8 cellular contexts compared by ENCODE assay signal in the genomic region with DNA sequence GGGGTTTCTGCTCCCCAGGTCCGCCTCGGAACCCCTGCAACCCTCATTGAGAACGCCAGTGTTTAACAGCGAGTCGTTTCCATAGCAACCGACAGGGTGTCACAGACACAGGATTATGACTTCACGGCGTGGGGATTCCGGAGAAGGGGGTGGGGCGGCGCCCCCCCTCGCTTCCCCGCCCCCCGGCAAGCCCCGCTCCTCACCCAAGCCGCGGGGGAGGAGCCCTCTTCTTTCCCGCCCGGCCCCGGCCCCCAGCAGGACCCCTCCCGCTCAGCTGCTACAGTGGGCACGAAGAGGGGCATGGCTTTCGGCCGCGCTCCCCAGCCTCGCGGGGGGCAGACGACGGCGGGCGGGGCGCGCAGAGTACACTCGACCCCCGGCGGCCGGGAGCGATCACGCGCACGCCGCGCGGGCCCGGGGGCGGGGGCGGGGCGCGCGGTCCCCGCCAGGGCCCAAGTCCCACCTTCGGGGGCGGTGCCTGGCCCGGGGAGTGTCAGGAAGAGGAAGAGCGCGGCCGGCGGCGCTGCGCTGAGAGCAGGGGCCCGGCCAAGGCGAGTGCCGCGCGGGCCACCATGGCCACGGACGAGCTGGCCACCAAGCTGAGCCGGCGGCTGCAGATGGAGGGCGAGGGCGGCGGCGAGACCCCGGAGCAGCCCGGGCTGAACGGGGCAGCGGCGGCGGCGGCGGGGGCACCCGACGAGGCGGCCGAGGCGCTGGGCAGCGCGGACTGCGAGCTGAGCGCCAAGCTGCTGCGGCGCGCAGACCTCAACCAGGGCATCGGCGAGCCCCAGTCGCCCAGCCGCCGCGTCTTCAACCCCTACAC. TPM values are rescaled to one million over a fixed set of nuclear protein-coding genes. Genes with fewer than 3 reads are reported as not detected.
DNase-seq lines count a peak whose midpoint lies in the region; ATAC-seq and TF ChIP-seq lines count a peak whose summit lies in the region.

A gene with protein sequence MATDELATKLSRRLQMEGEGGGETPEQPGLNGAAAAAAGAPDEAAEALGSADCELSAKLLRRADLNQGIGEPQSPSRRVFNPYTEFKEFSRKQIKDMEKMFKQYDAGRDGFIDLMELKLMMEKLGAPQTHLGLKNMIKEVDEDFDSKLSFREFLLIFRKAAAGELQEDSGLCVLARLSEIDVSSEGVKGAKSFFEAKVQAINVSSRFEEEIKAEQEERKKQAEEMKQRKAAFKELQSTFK (plus strand): TSS at position 489 of the 823 bp plus-strand sequence. CDS start 84 bp downstream, at position 573.

- H3K27ac ChIP-seq in angular gyrus (ENCODE audit: low read depth, low read length) (peak within 1 kb of the TSS; percentile 66), right cardiac atrium (ENCODE audit: low read length) (no peak within 1 kb of the TSS), vagina (peak within 1 kb of the TSS; percentile 93)

- no peaks in the 10 kb centered on the region for H3K36me3 ChIP-seq in vagina

- peak within 1 kb of the TSS; percentile 56 for H3K4me3 ChIP-seq in right cardiac atrium (ENCODE audit: low read length)
- peak within 1 kb of the TSS; percentile 69 to 81 for H3K4me3 ChIP-seq in vagina

- no peak for TF ChIP-seq CTCF in vagina (IDR thresholded peaks at IDR 0.05)

- TF ChIP-seq POLR2A in GM10847 (IDR thresholded peaks at IDR 0.05; ENCODE audit: extremely low read depth, insufficient read length), result peak; percentile 86
- TF ChIP-seq POLR2A in vagina (IDR thresholded peaks at IDR 0.05), result peak in 1 of 2 donors; percentile 91

- H3K4me1 ChIP-seq in right cardiac atrium (ENCODE audit: control insufficient read depth, insufficient read depth, low read length), result no peaks in the 10 kb centered on the region
- peaks cover 66% of the 10 kb centered on the region for H3K4me1 ChIP-seq in vagina

- peak; percentile 83 to 95 (median 93) for DNase-seq in NCI-H1417 (lab: John Stamatoyannopoulos, UW)
- DNase-seq in right cardiac atrium, result peak; percentile 87 to 95 (median 93)
- peak; percentile 61 for DNase-seq in renal cortical epithelial cell (ENCODE audit: low read depth)
- no peak for DNase-seq in vagina (ENCODE audit: extremely low spot score in 2 of 2)

- peak; percentile 77 for ATAC-seq in HG02623 (IDR thresholded peaks at IDR 0.05; ENCODE audit: unreplicated experiment)
- ATAC-seq in right cardiac atrium, result peak; percentile 84 to 89

- H3K27me3 ChIP-seq in right cardiac atrium (ENCODE audit: control insufficient read depth, insufficient read depth), result no peaks in the 10 kb centered on the region
- no peaks in the 10 kb centered on the region for H3K27me3 ChIP-seq in vagina

- intact Hi-C loops in T-helper 2 cell treated with Interferon-gamma antibody and Interleukin-4, amounts not matched to agents 100 ng/mL and 5 ng/mL, for 36 hours (cut with micrococcal nuclease), result loop anchor here (1.0 kb wide), 1 partner anchor 8 kb away; no protein-coding TSS in a partner anchor
- intact Hi-C loops in right cardiac atrium (cut with DNase I) (no loop called here), vagina (cut with DNase I) (no loop called here)

- H3K9me3 ChIP-seq in right cardiac atrium (ENCODE audit: control insufficient read depth, low read length) (no peaks in the 10 kb centered on the region), vagina (no peaks in the 10 kb centered on the region)

- 1% methylated on average over 99 of the region's 99 CpGs for WGBS in right cardiac atrium

RNA-seq across cellular contexts. Expression of the gene that starts here (rescaled TPM):
- 109 and 110 TPM in 2 replicates for total RNA-seq in T-helper 2 cell treated with Interferon-gamma antibody and Interleukin-4, amounts not matched to agents 100 ng/mL and 5 ng/mL, for 36 hours
- 10 to 100 TPM; 10.8 to 17.7 (median 14.0) TPM for total RNA-seq in right cardiac atrium
- 12.9 TPM for polyA plus RNA-seq in right cardiac atrium
- 27.8 and 77.3 TPM in 2 replicates for total RNA-seq in renal cortical epithelial cell
- total RNA-seq in vagina, result 57.2 TPM

Comparison
In these comparisons a context has a peak if more than half of its experiments do, and no peak if none do; other contexts are left out.
1. DNase-seq: peak in NCI-H1417 (3 of 3), right cardiac atrium (3 of 3) and renal cortical epithelial cell (single experiment); none in vagina (0 of 2).